21 cellular contexts compared by ENCODE assay signal in genomic region chr5:20088361-20088760, GRCh38.
"Had no signal": no experiment of that assay in that cellular context is flagged by ENCODE, and none has a peak within 500 bp of the region (broad histone marks: within the 10 kb centered on the region; RNA-seq: fewer than 3 reads in every experiment).

No MANE protein-coding gene starts in this region.

- FAIRE-seq: endothelial cell of umbilical vein, frontal cortex had no signal

- H3K27ac ChIP-seq: coronary artery, heart left ventricle, ovary, tibial artery, upper lobe of left lung, uterus had no signal

- H3K4me1 ChIP-seq: heart left ventricle, tibial artery, upper lobe of left lung, uterus had no signal

- DNase-seq: effector CD4-positive, alpha-beta T cell; endodermal cell; erythroblast; heart left ventricle; hippocampal formation; left colon; mammary epithelial cell; mucosa of descending colon; natural killer cell; ovary; right cardiac atrium; small intestine; stimulated activated CD4-positive, alpha-beta T cell treated with anti-CD3 and anti-CD28 coated beads, Interleukin-4, amount 100 ng/mL, for 1 hour; stimulated activated CD8-positive, alpha-beta memory T cell treated with anti-CD3 and anti-CD28 coated beads, Interleukin-4, amount 100 ng/mL, for 48 hours; tibial artery; upper lobe of left lung; uterus had no signal

- H3K9me3 ChIP-seq: ovary, upper lobe of left lung, uterus had no signal

- H3K36me3 ChIP-seq: heart left ventricle, ovary, tibial artery, upper lobe of left lung, uterus had no signal

- H3K4me3 ChIP-seq: coronary artery, heart left ventricle, mucosa of descending colon, ovary, tibial artery, upper lobe of left lung, uterus had no signal

- ATAC-seq: heart left ventricle; left colon; mucosa of descending colon; natural killer cell; right cardiac atrium; stimulated activated effector memory CD8-positive, alpha-beta T cell treated with anti-CD3 and anti-CD28 coated beads, Interleukin-12 subunit alpha, Interleukin-12 subunit beta, amount 100 ng/mL, for 72 hours had no signal

- H3K27me3 ChIP-seq: heart left ventricle, ovary, tibial artery, upper lobe of left lung, uterus had no signal
